Comparison of ENCODE assay signal across 13 cellular contexts in the genomic region with DNA sequence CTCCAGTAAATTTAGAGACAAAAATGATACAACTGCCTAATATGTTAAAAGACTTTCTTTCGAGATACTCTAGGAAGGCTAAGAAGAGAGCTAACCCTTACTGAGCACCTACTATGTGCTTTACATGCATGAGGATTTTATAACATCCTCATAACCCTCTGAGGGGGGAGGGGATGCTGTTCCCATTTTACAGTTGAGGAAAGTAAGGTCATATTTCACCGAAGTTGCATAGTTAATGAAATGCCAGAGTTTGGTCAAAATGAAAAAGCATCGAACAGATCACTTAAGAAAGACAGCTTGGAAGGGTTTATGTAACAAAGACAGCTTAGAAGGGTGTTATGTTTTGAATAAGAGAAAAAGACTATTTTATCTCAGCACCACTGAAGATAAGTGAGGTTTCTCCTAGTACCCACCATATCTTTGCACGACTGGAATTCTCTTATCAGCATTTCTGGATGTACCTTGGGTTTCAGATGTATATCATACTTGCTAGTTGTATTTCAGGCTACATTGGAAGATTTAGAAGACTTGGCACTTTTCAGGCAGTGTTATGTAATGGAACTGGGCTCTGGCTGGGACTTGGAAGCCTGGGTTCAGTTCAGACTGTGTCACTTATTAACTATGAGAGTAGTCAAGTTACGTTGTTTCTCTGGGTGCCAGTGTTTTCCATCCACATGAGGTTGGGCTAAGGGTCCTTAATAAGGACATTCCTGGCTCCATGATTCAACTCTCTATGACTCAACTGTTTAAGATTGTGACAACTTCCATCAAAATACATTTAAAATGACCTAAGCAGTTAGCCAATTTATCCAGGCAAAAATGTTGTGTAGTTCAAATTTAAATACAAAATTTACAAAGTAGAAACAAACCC. TPM values are rescaled to one million over a fixed set of nuclear protein-coding genes. Genes with fewer than 3 reads are reported as not detected.
DNase-seq lines count a peak whose midpoint lies in the region; ATAC-seq and TF ChIP-seq lines count a peak whose summit lies in the region.
"Had no signal": no experiment of that assay in that cellular context is flagged by ENCODE, and none has a peak within 500 bp of the region (broad histone marks: within the 10 kb centered on the region; RNA-seq: fewer than 3 reads in every experiment).

No MANE protein-coding gene starts in this region.

- H3K27ac ChIP-seq in right lobe of liver, result peak overlapping the region in 2 of 3 donors; percentile 3 to 34
- H3K27ac ChIP-seq: suprapubic skin had no signal

- ATAC-seq in right lobe of liver, result peak in 3 of 4 donors; percentile 17 to 60 (median 38)
- ATAC-seq in GM21723 (IDR thresholded peaks at IDR 0.05; ENCODE audit: unreplicated experiment), result no peak
- ATAC-seq in GM21825 (IDR thresholded peaks at IDR 0.05; ENCODE audit: unreplicated experiment), result no peak
- ATAC-seq in GM19455 (IDR thresholded peaks at IDR 0.05; ENCODE audit: unreplicated experiment), result no peak
- no peak for ATAC-seq in GM21360 (IDR thresholded peaks at IDR 0.05; ENCODE audit: unreplicated experiment)
- ATAC-seq: CD8-positive, alpha-beta T cell; T-cell had no signal

- no peaks in the 10 kb centered on the region for H3K27me3 ChIP-seq in right lobe of liver
- H3K27me3 ChIP-seq: suprapubic skin had no signal

- peaks cover 0 to 12% (median 0%) of the 10 kb centered on the region in 4 donors for H3K4me1 ChIP-seq in right lobe of liver

- TF ChIP-seq POLR2A in right lobe of liver (IDR thresholded peaks at IDR 0.05), result no peak

- WGBS in right lobe of liver (ENCODE audit: insufficient coverage, low coverage, low lambda C conversion rate, missing lambda C conversion rate), result 61% methylated on average over 5 of the region's 5 CpGs

- no peak for TF ChIP-seq CTCF in right lobe of liver (IDR thresholded peaks at IDR 0.05)

- H3K36me3 ChIP-seq in right lobe of liver, result no peaks in the 10 kb centered on the region
- H3K36me3 ChIP-seq: suprapubic skin had no signal

- no peaks in the 10 kb centered on the region for H3K9me3 ChIP-seq in right lobe of liver
- H3K9me3 ChIP-seq: suprapubic skin had no signal

- intact Hi-C loops in right lobe of liver (cut with DNase I), result no loop called here

- no peak overlapping the region for H3K4me3 ChIP-seq in right lobe of liver
- H3K4me3 ChIP-seq: suprapubic skin had no signal

- DNase-seq in HT1080 (ENCODE audit: low read depth) (peak; percentile 21), dedifferentiated amniotic fluid mesenchymal stem cell (ENCODE audit: extremely low spot score) (peak; percentile 57), right lobe of liver (no peak), superior temporal gyrus (ENCODE audit: extremely low spot score) (peak; percentile 56)
- DNase-seq: activated CD4-positive, alpha-beta T cell treated with anti-CD3 and anti-CD28 coated beads, Interleukin-2, amount 50 U/mL, for 48 hours; CD8-positive, alpha-beta T cell; NCI-H1436 treated with DMSO at 0.1 percent for 48 hours; T-cell had no signal

RNA-seq across cellular contexts. Expression of gene RHOBTB1, which starts 6.0 kb away (rescaled TPM):
- total RNA-seq in HT1080 (2014; rRNA removed; shearing (Covaris generic)), result 5.9 and 6.8 TPM in 2 replicates
- polyA plus RNA-seq in HT1080 (2015; cell fraction: cytosol; rRNA removed), result 4.5 and 5.8 TPM in 2 replicates
- polyA plus RNA-seq in HT1080 (2015; cell fraction: nucleus; rRNA removed), result 8.4 and 11.1 TPM in 2 replicates
- 1 to 10 TPM; 3.0 to 5.4 (median 4.4) TPM for total RNA-seq in right lobe of liver
- total RNA-seq: CD8-positive, alpha-beta T cell had no signal

Comparison
In these comparisons a context has a peak if more than half of its experiments do, and no peak if none do; other contexts are left out.
1. DNase-seq: peak in HT1080 (single experiment), dedifferentiated amniotic fluid mesenchymal stem cell (single experiment) and superior temporal gyrus (single experiment); none in right lobe of liver (0 of 3).
2. ATAC-seq: peak in right lobe of liver (3 of 4); none in GM21723 (single experiment), GM21825 (single experiment), GM19455 (single experiment) and GM21360 (single experiment).